In genomic region chr1:17606826-17607440, GRCh38 we compare ENCODE assay signal across 8 cellular contexts.
DNase-seq lines count a peak whose midpoint lies in the region; ATAC-seq and TF ChIP-seq lines count a peak whose summit lies in the region.

No MANE protein-coding gene starts in this region.

- no peaks in the 10 kb centered on the region for H4K20me1 ChIP-seq in GM23248 (ENCODE audit: insufficient read depth)

- H3K9me2 ChIP-seq in GM23248 (ENCODE audit: insufficient read depth) = no peaks in the 10 kb centered on the region

- intact Hi-C loops in cardiac septum (cut with DNase I) (loop anchor here (1.0 to 10.0 kb wide), 2 partner anchors 105 to 182 kb away; no protein-coding TSS in a partner anchor), psoas muscle (cut with DNase I) (loop anchor here (1.0 to 2.0 kb wide), 2 partner anchors 104 to 105 kb away; no protein-coding TSS in a partner anchor)

- peaks cover 8% of the 10 kb centered on the region for H3F3A ChIP-seq in GM23248 (ENCODE audit: insufficient read depth)

- H3K27ac ChIP-seq in GM23248 = no peak overlapping the region
- H3K27ac ChIP-seq in psoas muscle = no peak overlapping the region

- no peaks in the 10 kb centered on the region for H3K79me2 ChIP-seq in GM23248 (ENCODE audit: insufficient read depth)

- H3K36me3 Mint-ChIP-seq in activated naive CD4-positive, alpha-beta T cell treated with anti-CD3 and anti-CD28 coated beads, Interleukin-2, amount 50 U/mL, for 72 hours = no peaks in the 10 kb centered on the region

- no peak overlapping the region for H3K4me2 ChIP-seq in GM23248 (ENCODE audit: unreplicated experiment)

- H3K36me3 ChIP-seq in GM23248 (ENCODE audit: low read depth) (no peaks in the 10 kb centered on the region), psoas muscle (ENCODE audit: insufficient read depth in 1 of 2, low read depth in 1 of 2) (peaks cover 0 to 21% of the 10 kb centered on the region in 2 donors)

- H3K27ac Mint-ChIP-seq in activated naive CD4-positive, alpha-beta T cell treated with anti-CD3 and anti-CD28 coated beads, Interleukin-2, amount 50 U/mL, for 72 hours = no peak overlapping the region

- H3K9me3 ChIP-seq in GM23248 (ENCODE audit: low read depth) (no peaks in the 10 kb centered on the region), psoas muscle (no peaks in the 10 kb centered on the region)

- ATAC-seq in activated naive CD4-positive, alpha-beta T cell treated with anti-CD3 and anti-CD28 coated beads, Interleukin-2, amount 50 U/mL, for 72 hours = peak; percentile 34 to 43
- ATAC-seq in psoas muscle (peak; percentile 62 to 88 (median 74)), HG02973 (IDR thresholded peaks at IDR 0.05; ENCODE audit: unreplicated experiment) (no peak), GM21528 (IDR thresholded peaks at IDR 0.05; ENCODE audit: low FRiP score, unreplicated experiment) (no peak)

- H3K27me3 ChIP-seq in GM23248 (replicated peaks; ENCODE audit: insufficient read depth) (no peaks in the 10 kb centered on the region), psoas muscle (ENCODE audit: insufficient read depth in 3 of 3, low read length in 2 of 3) (no peaks in the 10 kb centered on the region)

- H2AFZ ChIP-seq in GM23248 = no peak overlapping the region

- H3K4me3 ChIP-seq in GM23248 (no peak overlapping the region), psoas muscle (no peak overlapping the region)

- DNase-seq in CD1c-positive myeloid dendritic cell (ENCODE audit: extremely low spot score) (peak; percentile 84), GM23248 (peak; percentile 77), NOMO-1 (lab: John Stamatoyannopoulos, UW; ENCODE audit: unreplicated experiment in 2 of 2) (peak; percentile 35 to 57), cardiac septum (ENCODE audit: low spot score) (peak; percentile 83), psoas muscle (peak; percentile 78 to 87)
- peak in 1 of 2 donors; percentile 74 for DNase-seq in activated naive CD4-positive, alpha-beta T cell treated with anti-CD3 and anti-CD28 coated beads, Interleukin-2, amount 50 U/mL, for 72 hours (ENCODE audit: low spot score in 2 of 2)

- in situ Hi-C loops in GM23248 (cut with MboI) = loop anchor here (5.0 kb wide), 1 partner anchor 105 kb away; no protein-coding TSS in a partner anchor

- 38 to 41% methylated on average over 14 of the region's 14 CpGs for WGBS in GM23248 (ENCODE audit: low coverage in 1 of 2, low lambda C conversion rate in 2 of 2, missing lambda C conversion rate in 2 of 2), 2 experiments
- WGBS in psoas muscle, 3 donors = 58 to 66% (median 60%) methylated on average over 14 of the region's 14 CpGs

- H3K9me3 Mint-ChIP-seq in activated naive CD4-positive, alpha-beta T cell treated with anti-CD3 and anti-CD28 coated beads, Interleukin-2, amount 50 U/mL, for 72 hours = no peaks in the 10 kb centered on the region

- peak; percentile 93 for TF ChIP-seq CTCF in psoas muscle (IDR thresholded peaks at IDR 0.05)

- no peak overlapping the region for H3K9ac ChIP-seq in GM23248

- H3K4me1 ChIP-seq in GM23248 (ENCODE audit: insufficient read depth) (peaks cover 6% of the 10 kb centered on the region), psoas muscle (peaks cover 6% of the 10 kb centered on the region)

Comparison
In these comparisons a context has a peak if more than half of its experiments do, and no peak if none do; other contexts are left out.
1. ATAC-seq: peak in activated naive CD4-positive, alpha-beta T cell treated with anti-CD3 and anti-CD28 coated beads, Interleukin-2, amount 50 U/mL, for 72 hours (2 of 2) and psoas muscle (4 of 4); none in HG02973 (single experiment) and GM21528 (single experiment).